ENCODE assay signal across 27 cellular contexts in genomic region chr2:172662099-172662498, GRCh38.
"Had no signal": no experiment of that assay in that cellular context is flagged by ENCODE, and none has a peak within 500 bp of the region (broad histone marks: within the 10 kb centered on the region; RNA-seq: fewer than 3 reads in every experiment).

No MANE protein-coding gene starts in this region.

- H3K4me3 Mint-ChIP-seq: mesothelial cell of epicardium; naive thymus-derived CD4-positive, alpha-beta T cell; natural killer cell treated with Interleukin-12 subunit alpha and Interleukin-12 subunit beta and Interleukin-15 and Interleukin-18, amount 100 ng/mL, for 72 hours; stimulated activated effector memory CD8-positive, alpha-beta T cell treated with anti-CD3 and anti-CD28 coated beads, Interleukin-12 subunit alpha, Interleukin-12 subunit beta, amount 100 ng/mL, for 72 hours; stimulated activated naive CD8-positive, alpha-beta T cell treated with anti-CD3 and anti-CD28 coated beads, Interleukin-15, amount 100 ng/mL, for 72 hours; type B pancreatic cell had no signal

- ATAC-seq: left cardiac atrium; left lung; naive thymus-derived CD4-positive, alpha-beta T cell; natural killer cell treated with Interleukin-12 subunit alpha and Interleukin-12 subunit beta and Interleukin-15 and Interleukin-18, amount 100 ng/mL, for 72 hours; pancreas; right cardiac atrium; sciatic nerve; stimulated activated effector memory CD8-positive, alpha-beta T cell treated with anti-CD3 and anti-CD28 coated beads, Interleukin-12 subunit alpha, Interleukin-12 subunit beta, amount 100 ng/mL, for 72 hours; stimulated activated naive CD8-positive, alpha-beta T cell treated with anti-CD3 and anti-CD28 coated beads, Interleukin-15, amount 100 ng/mL, for 72 hours had no signal

- H3K36me3 Mint-ChIP-seq: stimulated activated effector memory CD8-positive, alpha-beta T cell treated with anti-CD3 and anti-CD28 coated beads, Interleukin-12 subunit alpha, Interleukin-12 subunit beta, amount 100 ng/mL, for 72 hours; type B pancreatic cell had no signal

- DNase-seq: kidney glomerular epithelial cell; left cardiac atrium; left lung; mesendoderm; naive thymus-derived CD4-positive, alpha-beta T cell; nucleus accumbens; pancreas; posterior cingulate gyrus; retina; right cardiac atrium; small intestine; spleen; stimulated activated CD4-positive, alpha-beta T cell treated with anti-CD3 and anti-CD28 coated beads, Interleukin-4, amount 100 ng/mL, for 24 hours; stimulated activated naive CD4-positive, alpha-beta T cell treated with Interleukin-2 at 50 U/mL for 16 hours; stimulated activated naive CD8-positive, alpha-beta T cell treated with anti-CD3 and anti-CD28 coated beads, Interleukin-15, amount 100 ng/mL, for 72 hours; substantia nigra; uterus had no signal

- H3K27me3 Mint-ChIP-seq: naive thymus-derived CD4-positive, alpha-beta T cell; stimulated activated naive CD8-positive, alpha-beta T cell treated with anti-CD3 and anti-CD28 coated beads, Interleukin-15, amount 100 ng/mL, for 72 hours had no signal

- H3K4me3 ChIP-seq: hepatocyte, left lung, lung, pancreas, prostate gland, spleen, tibial nerve, uterus had no signal

- H3K9me3 ChIP-seq: pancreas, prostate gland, uterus had no signal

- FAIRE-seq: keratinocyte, pancreas, small intestine had no signal

- H3K27ac Mint-ChIP-seq: mesothelial cell of epicardium; naive thymus-derived CD4-positive, alpha-beta T cell; natural killer cell treated with Interleukin-12 subunit alpha and Interleukin-12 subunit beta and Interleukin-15 and Interleukin-18, amount 100 ng/mL, for 72 hours; stimulated activated effector memory CD8-positive, alpha-beta T cell treated with anti-CD3 and anti-CD28 coated beads, Interleukin-12 subunit alpha, Interleukin-12 subunit beta, amount 100 ng/mL, for 72 hours; stimulated activated naive CD8-positive, alpha-beta T cell treated with anti-CD3 and anti-CD28 coated beads, Interleukin-15, amount 100 ng/mL, for 72 hours; type B pancreatic cell had no signal

- H3K4me1 Mint-ChIP-seq: mesothelial cell of epicardium; naive thymus-derived CD4-positive, alpha-beta T cell; stimulated activated effector memory CD8-positive, alpha-beta T cell treated with anti-CD3 and anti-CD28 coated beads, Interleukin-12 subunit alpha, Interleukin-12 subunit beta, amount 100 ng/mL, for 72 hours; stimulated activated naive CD8-positive, alpha-beta T cell treated with anti-CD3 and anti-CD28 coated beads, Interleukin-15, amount 100 ng/mL, for 72 hours had no signal

- H3K27me3 ChIP-seq: hepatocyte, left lung, pancreas, spleen, tibial nerve, uterus had no signal

- H3K27ac ChIP-seq: hepatocyte, left lung, pancreas, prostate gland, spleen, tibial nerve, uterus had no signal
